Comparison of ENCODE assay signal across 8 cellular contexts in genomic region chr6:14210663-14211595, GRCh38.
DNase-seq lines count a peak whose midpoint lies in the region; ATAC-seq and TF ChIP-seq lines count a peak whose summit lies in the region.

No MANE protein-coding gene starts in this region.

- H3K4me1 ChIP-seq in BLaER1: peaks cover 52% of the 10 kb centered on the region

- peak overlapping the region; percentile 85 for H3K4me3 Mint-ChIP-seq in activated CD4-positive, alpha-beta T cell treated with anti-CD3 and anti-CD28 coated beads, Interleukin-2, amount 10 ng/mL, durations not matched to agents 24 days and 14 days

- H4K20me1 ChIP-seq in BLaER1: no peaks in the 10 kb centered on the region

- H3K4me2 ChIP-seq in BLaER1: peak overlapping the region; percentile 96

- H3K27me3 Mint-ChIP-seq in activated CD4-positive, alpha-beta T cell treated with anti-CD3 and anti-CD28 coated beads, Interleukin-2, amount 10 ng/mL, durations not matched to agents 24 days and 14 days: no peaks in the 10 kb centered on the region

- no peaks in the 10 kb centered on the region for H3K36me3 Mint-ChIP-seq in activated CD4-positive, alpha-beta T cell treated with anti-CD3 and anti-CD28 coated beads, Interleukin-2, amount 10 ng/mL, durations not matched to agents 24 days and 14 days (ENCODE audit: low read depth)

- DNase-seq in NCI-H510A treated with DMSO at 0.1 percent for 48 hours (lab: John Stamatoyannopoulos, UW) (peak; percentile 80), cortex of kidney (lab: John Stamatoyannopoulos, UW) (peak; percentile 96), left lobe of liver (ENCODE audit: low spot score) (peak; percentile 96)
- DNase-seq in activated CD4-positive, alpha-beta T cell treated with anti-CD3 and anti-CD28 coated beads, Interleukin-2, amount 10 ng/mL, durations not matched to agents 24 days and 14 days: peak; percentile 98
- DNase-seq in stimulated activated CD4-positive, alpha-beta T cell treated with anti-CD3 and anti-CD28 coated beads, Interleukin-2, amount 100 ng/mL, for 24 hours: peak; percentile 89 to 94

- H3K9ac ChIP-seq in BLaER1: peak overlapping the region; percentile 81

- intact Hi-C loops in activated CD4-positive, alpha-beta T cell treated with anti-CD3 and anti-CD28 coated beads, Interleukin-2, amount 10 ng/mL, durations not matched to agents 24 days and 14 days (cut with micrococcal nuclease): loop anchor here (1.0 to 10.0 kb wide), 9 partner anchors 213 to 1281 kb away; no protein-coding TSS in a partner anchor

- H3K27me3 ChIP-seq in BLaER1: no peaks in the 10 kb centered on the region

- H3K27ac ChIP-seq in BLaER1: peak overlapping the region; percentile 85

- ATAC-seq in HG03432 (IDR thresholded peaks at IDR 0.05; ENCODE audit: unreplicated experiment): peak; percentile 94
- peak; percentile 98 for ATAC-seq in left lobe of liver

- H3K4me3 ChIP-seq in BLaER1: peak overlapping the region; percentile 77

- no peaks in the 10 kb centered on the region for H3K9me3 ChIP-seq in BLaER1

- H3K9me3 Mint-ChIP-seq in activated CD4-positive, alpha-beta T cell treated with anti-CD3 and anti-CD28 coated beads, Interleukin-2, amount 10 ng/mL, durations not matched to agents 24 days and 14 days: no peaks in the 10 kb centered on the region

- peak overlapping the region; percentile 85 for H3K27ac Mint-ChIP-seq in activated CD4-positive, alpha-beta T cell treated with anti-CD3 and anti-CD28 coated beads, Interleukin-2, amount 10 ng/mL, durations not matched to agents 24 days and 14 days

- H3K36me3 ChIP-seq in BLaER1: no peaks in the 10 kb centered on the region

- peaks cover 21% of the 10 kb centered on the region for H3K4me1 Mint-ChIP-seq in activated CD4-positive, alpha-beta T cell treated with anti-CD3 and anti-CD28 coated beads, Interleukin-2, amount 10 ng/mL, durations not matched to agents 24 days and 14 days

- TF ChIP-seq POLR2A in GM19193 (IDR thresholded peaks at IDR 0.05; ENCODE audit: extremely low read depth, insufficient read depth, insufficient read length): peak; percentile 61

Comparison
In these comparisons a context has a peak if more than half of its experiments do, and no peak if none do; other contexts are left out.
1. Peak in every context shown above with its lines: DNase-seq, ATAC-seq, H3K4me3 ChIP-seq and H3K27ac ChIP-seq.